In the genomic region with DNA sequence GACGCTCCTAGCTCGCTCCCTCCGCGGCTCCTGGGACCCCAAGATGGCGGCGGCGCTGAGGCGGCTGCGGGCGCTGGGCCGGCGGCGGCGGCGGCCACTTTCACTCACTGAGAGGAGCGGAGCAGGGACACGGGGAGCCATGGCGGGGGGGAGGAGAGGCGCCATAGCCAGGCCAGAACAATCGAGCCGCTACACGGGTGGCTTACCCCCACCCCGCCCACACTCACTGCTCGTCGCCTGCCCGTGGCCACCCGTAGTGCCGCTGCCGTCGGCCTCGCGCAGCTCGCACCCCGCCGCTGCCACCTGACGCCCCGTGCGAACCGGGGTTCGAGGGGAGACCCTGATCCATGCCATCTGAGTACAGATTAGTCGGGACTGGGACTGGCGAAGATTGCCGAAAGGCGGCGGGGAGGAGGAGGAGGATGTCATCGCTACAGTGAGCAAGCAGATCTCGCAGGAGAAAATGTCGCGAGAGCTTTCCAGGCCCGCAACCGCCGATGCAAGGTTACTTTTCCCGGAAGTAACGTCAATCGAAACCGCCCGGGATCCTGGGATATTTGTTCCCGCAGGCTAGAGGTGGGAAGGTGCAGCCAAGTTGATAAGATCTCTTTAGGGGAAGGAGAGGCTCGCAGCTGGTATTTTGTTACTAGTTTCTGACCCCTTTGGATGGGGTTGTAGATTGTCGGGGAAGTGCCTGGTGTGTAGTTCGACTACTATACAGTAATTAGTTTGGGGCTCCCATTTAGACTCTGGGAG, we compare ENCODE assay signal across 8 cellular contexts. TPM values are rescaled to one million over a fixed set of nuclear protein-coding genes. Genes with fewer than 3 reads are reported as not detected.
A peak's percentile ranks its signal among the peaks of the same experiment; 100 is the strongest.
DNase-seq lines count a peak whose midpoint lies in the region; ATAC-seq and TF ChIP-seq lines count a peak whose summit lies in the region.

A gene with protein sequence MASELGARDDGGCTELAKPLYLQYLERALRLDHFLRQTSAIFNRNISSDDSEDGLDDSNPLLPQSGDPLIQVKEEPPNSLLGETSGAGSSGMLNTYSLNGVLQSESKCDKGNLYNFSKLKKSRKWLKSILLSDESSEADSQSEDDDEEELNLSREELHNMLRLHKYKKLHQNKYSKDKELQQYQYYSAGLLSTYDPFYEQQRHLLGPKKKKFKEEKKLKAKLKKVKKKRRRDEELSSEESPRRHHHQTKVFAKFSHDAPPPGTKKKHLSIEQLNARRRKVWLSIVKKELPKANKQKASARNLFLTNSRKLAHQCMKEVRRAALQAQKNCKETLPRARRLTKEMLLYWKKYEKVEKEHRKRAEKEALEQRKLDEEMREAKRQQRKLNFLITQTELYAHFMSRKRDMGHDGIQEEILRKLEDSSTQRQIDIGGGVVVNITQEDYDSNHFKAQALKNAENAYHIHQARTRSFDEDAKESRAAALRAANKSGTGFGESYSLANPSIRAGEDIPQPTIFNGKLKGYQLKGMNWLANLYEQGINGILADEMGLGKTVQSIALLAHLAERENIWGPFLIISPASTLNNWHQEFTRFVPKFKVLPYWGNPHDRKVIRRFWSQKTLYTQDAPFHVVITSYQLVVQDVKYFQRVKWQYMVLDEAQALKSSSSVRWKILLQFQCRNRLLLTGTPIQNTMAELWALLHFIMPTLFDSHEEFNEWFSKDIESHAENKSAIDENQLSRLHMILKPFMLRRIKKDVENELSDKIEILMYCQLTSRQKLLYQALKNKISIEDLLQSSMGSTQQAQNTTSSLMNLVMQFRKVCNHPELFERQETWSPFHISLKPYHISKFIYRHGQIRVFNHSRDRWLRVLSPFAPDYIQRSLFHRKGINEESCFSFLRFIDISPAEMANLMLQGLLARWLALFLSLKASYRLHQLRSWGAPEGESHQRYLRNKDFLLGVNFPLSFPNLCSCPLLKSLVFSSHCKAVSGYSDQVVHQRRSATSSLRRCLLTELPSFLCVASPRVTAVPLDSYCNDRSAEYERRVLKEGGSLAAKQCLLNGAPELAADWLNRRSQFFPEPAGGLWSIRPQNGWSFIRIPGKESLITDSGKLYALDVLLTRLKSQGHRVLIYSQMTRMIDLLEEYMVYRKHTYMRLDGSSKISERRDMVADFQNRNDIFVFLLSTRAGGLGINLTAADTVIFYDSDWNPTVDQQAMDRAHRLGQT (N-terminal part only) (minus strand): TSS at position 165 of the 756 bp plus-strand sequence. CDS start 19,970 bp downstream, outside the sequence.

- H3K9ac ChIP-seq in NT2/D1 (ENCODE audit: insufficient read length, low read depth) (peak within 1 kb of the TSS; percentile 98), endodermal cell (ENCODE audit: extremely low read depth, low read length, poor library complexity, severe bottlenecking) (peak within 1 kb of the TSS; percentile 99), mesendoderm (ENCODE audit: low read length) (peak within 1 kb of the TSS; percentile 98)

- peaks cover 30% of the 10 kb centered on the region for H3K4me1 Mint-ChIP-seq in activated CD8-positive, alpha-beta memory T cell treated with anti-CD3 and anti-CD28 coated beads, Interleukin-2, amount 10 ng/mL, durations not matched to agents 7 days and 5 days
- peaks cover 8% of the 10 kb centered on the region for H3K4me1 Mint-ChIP-seq in endodermal cell

- peak within 1 kb of the TSS; percentile 100 for H3K27ac Mint-ChIP-seq in activated CD8-positive, alpha-beta memory T cell treated with anti-CD3 and anti-CD28 coated beads, Interleukin-2, amount 10 ng/mL, durations not matched to agents 7 days and 5 days
- peak within 1 kb of the TSS; percentile 98 for H3K27ac Mint-ChIP-seq in endodermal cell

- peak within 1 kb of the TSS; percentile 84 for H3K4me3 Mint-ChIP-seq in activated CD8-positive, alpha-beta memory T cell treated with anti-CD3 and anti-CD28 coated beads, Interleukin-2, amount 10 ng/mL, durations not matched to agents 7 days and 5 days
- peak within 1 kb of the TSS; percentile 95 for H3K4me3 Mint-ChIP-seq in endodermal cell

- peak within 1 kb of the TSS; percentile 100 for H4K5ac ChIP-seq in mesendoderm (ENCODE audit: low read length)

- H3K27ac ChIP-seq in endodermal cell (ENCODE audit: low read depth, low read length) (peak within 1 kb of the TSS; percentile 98), mesendoderm (ENCODE audit: low read depth, low read length) (peak within 1 kb of the TSS; percentile 98)

- peaks cover 3% of the 10 kb centered on the region for H3K79me1 ChIP-seq in mesendoderm (ENCODE audit: low read length)

- H2BK15ac ChIP-seq in mesendoderm (replicated peaks; ENCODE audit: low read depth): no peak within 1 kb of the TSS

- H2BK120ac ChIP-seq in mesendoderm (ENCODE audit: low read depth, low read length): peak within 1 kb of the TSS; percentile 51

- no peaks in the 10 kb centered on the region for H3K27me3 Mint-ChIP-seq in activated CD8-positive, alpha-beta memory T cell treated with anti-CD3 and anti-CD28 coated beads, Interleukin-2, amount 10 ng/mL, durations not matched to agents 7 days and 5 days
- no peaks in the 10 kb centered on the region for H3K27me3 Mint-ChIP-seq in endodermal cell (ENCODE audit: insufficient read depth)

- peak within 1 kb of the TSS; percentile 100 for H3K56ac ChIP-seq in mesendoderm (ENCODE audit: low read length)

- no peak for TF ChIP-seq CTCF in endodermal cell (conservative IDR thresholded peaks at IDR 0.05)

- no peaks in the 10 kb centered on the region for H3K27me3 ChIP-seq in NT2/D1 (ENCODE audit: insufficient read depth, insufficient read length)
- no peaks in the 10 kb centered on the region for H3K27me3 ChIP-seq in endodermal cell (ENCODE audit: control insufficient read depth, insufficient read depth, low read length, poor library complexity, severe bottlenecking)
- H3K27me3 ChIP-seq in mesendoderm (ENCODE audit: insufficient read depth, low read length, poor library complexity): no peaks in the 10 kb centered on the region

- H3K9me3 Mint-ChIP-seq in activated CD8-positive, alpha-beta memory T cell treated with anti-CD3 and anti-CD28 coated beads, Interleukin-2, amount 10 ng/mL, durations not matched to agents 7 days and 5 days (ENCODE audit: low read depth): no peaks in the 10 kb centered on the region
- H3K9me3 Mint-ChIP-seq in endodermal cell: no peaks in the 10 kb centered on the region

- H2AK5ac ChIP-seq in mesendoderm (ENCODE audit: low read length): peak within 1 kb of the TSS; percentile 58

- DNase-seq in COLO668 (lab: John Stamatoyannopoulos, UW; ENCODE audit: unreplicated experiment): peak; percentile 97
- DNase-seq in HUDEP-2 (lab: John Stamatoyannopoulos, UW; ENCODE audit: unreplicated experiment in 76 of 76): peak; percentile 59 to 98 (median 94)
- peak; percentile 93 for DNase-seq in NT2/D1 (ENCODE audit: low read depth, low spot score)
- peak; percentile 99 for DNase-seq in activated CD8-positive, alpha-beta memory T cell treated with anti-CD3 and anti-CD28 coated beads, Interleukin-2, amount 10 ng/mL, durations not matched to agents 7 days and 5 days
- peak; percentile 99 for DNase-seq in endodermal cell
- peak; percentile 99 for DNase-seq in mesendoderm
- DNase-seq in stimulated activated CD8-positive, alpha-beta memory T cell treated with anti-CD3 and anti-CD28 coated beads, Interleukin-15, amount 100 ng/mL, for 1 hour (ENCODE audit: low read depth): peak; percentile 94

- peak within 1 kb of the TSS; percentile 98 for H4K8ac ChIP-seq in mesendoderm (ENCODE audit: low read depth, low read length)

- peaks cover 36% of the 10 kb centered on the region for H3K79me2 ChIP-seq in mesendoderm (ENCODE audit: control insufficient read depth, insufficient read depth, low read length)

- H3K4me1 ChIP-seq in NT2/D1 (ENCODE audit: insufficient read depth, insufficient read length) (no peaks in the 10 kb centered on the region), endodermal cell (ENCODE audit: control insufficient read depth, insufficient read depth, low read length) (no peaks in the 10 kb centered on the region), mesendoderm (ENCODE audit: control insufficient read depth, low read depth, low read length) (peaks cover 3% of the 10 kb centered on the region)

- H3K4me3 ChIP-seq in NT2/D1 (ENCODE audit: insufficient read length, low read depth) (peak within 1 kb of the TSS; percentile 84), endodermal cell (ENCODE audit: low read length) (peak within 1 kb of the TSS; percentile 83), mesendoderm (ENCODE audit: low read length) (peak within 1 kb of the TSS; percentile 96)

- peak within 1 kb of the TSS; percentile 98 for H3K4me2 ChIP-seq in mesendoderm (ENCODE audit: low read length)

- H3K4ac ChIP-seq in mesendoderm (ENCODE audit: low read depth, low read length): peak within 1 kb of the TSS; percentile 85

- H3K36me3 ChIP-seq in NT2/D1 (ENCODE audit: insufficient read depth, insufficient read length, low read length) (peaks cover 6% of the 10 kb centered on the region), endodermal cell (ENCODE audit: control insufficient read depth, insufficient read depth, low read length) (peaks cover 20% of the 10 kb centered on the region), mesendoderm (ENCODE audit: control insufficient read depth, insufficient read depth, low read length) (no peaks in the 10 kb centered on the region)

- peak; percentile 77 for ATAC-seq in GM21367 (IDR thresholded peaks at IDR 0.05; ENCODE audit: unreplicated experiment)
- peak; percentile 84 for ATAC-seq in activated CD8-positive, alpha-beta memory T cell treated with anti-CD3 and anti-CD28 coated beads, Interleukin-2, amount 10 ng/mL, durations not matched to agents 7 days and 5 days

- WGBS in endodermal cell (ENCODE audit: insufficient coverage in 1 of 2, insufficient read length in 1 of 2), 2 experiments: 0 to 1% methylated on average over 36 to 61 of the region's 61 CpGs
- WGBS in mesendoderm (ENCODE audit: extremely low coverage, insufficient coverage, low lambda C conversion rate): no CpG with 5 or more reads among the region's 61 CpGs

- peaks cover 13% of the 10 kb centered on the region for H3K36me3 Mint-ChIP-seq in activated CD8-positive, alpha-beta memory T cell treated with anti-CD3 and anti-CD28 coated beads, Interleukin-2, amount 10 ng/mL, durations not matched to agents 7 days and 5 days
- peaks cover 11% of the 10 kb centered on the region for H3K36me3 Mint-ChIP-seq in endodermal cell (ENCODE audit: low read depth)

- peak within 1 kb of the TSS; percentile 100 for H2BK5ac ChIP-seq in mesendoderm (ENCODE audit: low read length)

- H3K9me3 ChIP-seq in NT2/D1 (ENCODE audit: insufficient read depth, low read length) (no peaks in the 10 kb centered on the region), endodermal cell (ENCODE audit: control insufficient read depth, low read length) (no peaks in the 10 kb centered on the region)

- no peak within 1 kb of the TSS for H3K23ac ChIP-seq in mesendoderm (ENCODE audit: low read length)

- CTCF ChIA-PET in activated CD8-positive, alpha-beta memory T cell treated with anti-CD3 and anti-CD28 coated beads, Interleukin-2, amount 10 ng/mL, durations not matched to agents 7 days and 5 days (lab: Charles Lee): interaction anchor here (0.6 to 1.2 kb wide), 6 partner anchors 11 to 313 kb away, joined by 3 to 4 read pairs (median 3); a partner anchor contains a TSS

- peak within 1 kb of the TSS; percentile 96 for H3K18ac ChIP-seq in mesendoderm (ENCODE audit: low read length)

RNA-seq across cellular contexts. Expression of the gene that starts here (rescaled TPM):
- 10 to 100 TPM; 25.8 to 30.8 TPM for total RNA-seq in activated CD8-positive, alpha-beta memory T cell treated with anti-CD3 and anti-CD28 coated beads, Interleukin-2, amount 10 ng/mL, durations not matched to agents 7 days and 5 days
- 10 to 100 TPM; 14.8 to 17.5 TPM for total RNA-seq in endodermal cell
- polyA plus RNA-seq in endodermal cell (2013, experiment 1 of 2): 11.8 TPM
- 10.2 TPM for polyA plus RNA-seq in endodermal cell (2013, experiment 2 of 2)
- polyA plus RNA-seq in mesendoderm (2013, experiment 1 of 2): 19.5 TPM
- polyA plus RNA-seq in mesendoderm (2013, experiment 2 of 2): 17.8 TPM

Comparison
In these comparisons a context has a peak if more than half of its experiments do, and no peak if none do; other contexts are left out.
1. Peak in every context shown above with its lines: DNase-seq, ATAC-seq, H3K4me3 ChIP-seq and H3K27ac ChIP-seq.